9 cellular contexts compared by ENCODE assay signal in genomic region chr4:107037188-107037587, GRCh38. TPM values are rescaled to one million over a fixed set of nuclear protein-coding genes. Genes with fewer than 3 reads are reported as not detected.
DNase-seq lines count a peak whose midpoint lies in the region; ATAC-seq and TF ChIP-seq lines count a peak whose summit lies in the region.
"Had no signal": no experiment of that assay in that cellular context is flagged by ENCODE, and none has a peak within 500 bp of the region (broad histone marks: within the 10 kb centered on the region; RNA-seq: fewer than 3 reads in every experiment).

No MANE protein-coding gene starts in this region.

- H3K36me3 ChIP-seq in kidney epithelial cell (ENCODE audit: control insufficient read depth, insufficient read depth, low read length) (no peaks in the 10 kb centered on the region), suprapubic skin (no peaks in the 10 kb centered on the region)

- ATAC-seq in HG03442 (IDR thresholded peaks at IDR 0.05; ENCODE audit: unreplicated experiment) (peak; percentile 34), GM18870 (IDR thresholded peaks at IDR 0.05; ENCODE audit: unreplicated experiment) (no peak)
- no peak for ATAC-seq in naive thymus-derived CD8-positive, alpha-beta T cell

- H3K4me1 Mint-ChIP-seq in naive thymus-derived CD8-positive, alpha-beta T cell = peaks cover 15 to 37% (median 21%) of the 10 kb centered on the region in 4 donors

- peaks cover 0 to 2% (median 0%) of the 10 kb centered on the region in 3 donors for H3K36me3 Mint-ChIP-seq in naive thymus-derived CD8-positive, alpha-beta T cell
- H3K36me3 Mint-ChIP-seq: memory B cell had no signal

- H3K9me3 Mint-ChIP-seq in naive thymus-derived CD8-positive, alpha-beta T cell = peaks cover 0 to 7% (median 0%) of the 10 kb centered on the region in 9 donors
- H3K9me3 Mint-ChIP-seq: memory B cell had no signal

- H3K27ac ChIP-seq in suprapubic skin = no peak overlapping the region

- DNase-seq in Caki2 (ENCODE audit: low read depth) (peak; percentile 13), astrocyte of the spinal cord (ENCODE audit: low read depth, low spot score) (peak; percentile 56), kidney epithelial cell (ENCODE audit: low read depth) (no peak), suprapubic skin (ENCODE audit: low spot score in 2 of 2) (peak; percentile 74 to 81), T-helper 9 cell (no peak)
- no peak for DNase-seq in naive thymus-derived CD8-positive, alpha-beta T cell

- 4% methylated on average over 19 of the region's 19 CpGs for WGBS in suprapubic skin

- no peak for TF ChIP-seq POLR2A in suprapubic skin (IDR thresholded peaks at IDR 0.05)

- peak overlapping the region in 4 of 10 donors; percentile 10 to 70 (median 52) for H3K4me3 Mint-ChIP-seq in naive thymus-derived CD8-positive, alpha-beta T cell

- no peak overlapping the region for H3K27ac Mint-ChIP-seq in naive thymus-derived CD8-positive, alpha-beta T cell
- H3K27ac Mint-ChIP-seq: memory B cell had no signal

- peaks cover 44 to 82% (median 52%) of the 10 kb centered on the region in 5 donors for H3K27me3 Mint-ChIP-seq in naive thymus-derived CD8-positive, alpha-beta T cell

- H3K4me1 ChIP-seq in suprapubic skin = peaks cover 25% of the 10 kb centered on the region

- H3K4me3 ChIP-seq in astrocyte of the spinal cord (ENCODE audit: low read depth, low read length) = peak overlapping the region; percentile 43
- no peak overlapping the region for H3K4me3 ChIP-seq in kidney epithelial cell (ENCODE audit: low read depth, low read length)
- peak overlapping the region; percentile 44 for H3K4me3 ChIP-seq in suprapubic skin

- in situ Hi-C loops in Caki2 (cut with HindIII; ENCODE audit: low pct_unique_long_range_greater_than_20kb, low sequenced_read_pairs) = no loop called here
- in situ Hi-C loops in astrocyte of the spinal cord (cut with HindIII; ENCODE audit: low sequenced_read_pairs) = no loop called here

- H3K9me3 ChIP-seq in suprapubic skin = no peaks in the 10 kb centered on the region

- POLR2A ChIA-PET in naive thymus-derived CD8-positive, alpha-beta T cell (lab: Charles Lee) = no interaction called here

- TF ChIP-seq EP300 in suprapubic skin (IDR thresholded peaks at IDR 0.05) = no peak

- H3K27me3 ChIP-seq in kidney epithelial cell (ENCODE audit: control insufficient read depth, insufficient read depth, low read length) (peaks cover 40% of the 10 kb centered on the region), suprapubic skin (peaks cover 52% of the 10 kb centered on the region)

- peak; percentile 83 for TF ChIP-seq CTCF in astrocyte of the spinal cord (IDR thresholded peaks at IDR 0.05; ENCODE audit: low read depth, low read length)
- peak; percentile 80 for TF ChIP-seq CTCF in kidney epithelial cell (IDR thresholded peaks at IDR 0.05; ENCODE audit: insufficient read depth, low read length, poor library complexity, severe bottlenecking)
- TF ChIP-seq CTCF in suprapubic skin (IDR thresholded peaks at IDR 0.05) = peak; percentile 9 to 32

RNA-seq across cellular contexts. Expression of gene DKK2, which starts 1.1 kb away (rescaled TPM):
- not detected in 2 replicates for total RNA-seq in Caki2 (2014; rRNA removed; shearing (Covaris generic); ENCODE audit: low replicate concordance)
- total RNA-seq in kidney epithelial cell (not detected in 2 replicates), suprapubic skin (1 to 10 TPM; 1.4 to 1.9 (median 1.6) TPM)
- not detected for total RNA-seq in naive thymus-derived CD8-positive, alpha-beta T cell
- not detected for polyA plus RNA-seq in naive thymus-derived CD8-positive, alpha-beta T cell

Comparison
In these comparisons a context has a peak if more than half of its experiments do, and no peak if none do; other contexts are left out.
1. DNase-seq: peak in Caki2 (single experiment), astrocyte of the spinal cord (single experiment) and suprapubic skin (2 of 2); none in kidney epithelial cell (single experiment), naive thymus-derived CD8-positive, alpha-beta T cell (0 of 10) and T-helper 9 cell (single experiment).
2. CTCF ChIP-seq: peak in every context shown above with its lines; median percentile 83 in astrocyte of the spinal cord; 80 in kidney epithelial cell; 20 in suprapubic skin.